ENCODE assay signal across 14 cellular contexts in genomic region chr2:143160732-143161707, GRCh38. TPM values are rescaled to one million over a fixed set of nuclear protein-coding genes. Genes with fewer than 3 reads are reported as not detected.
DNase-seq lines count a peak whose midpoint lies in the region; ATAC-seq and TF ChIP-seq lines count a peak whose summit lies in the region.
"Had no signal": no experiment of that assay in that cellular context is flagged by ENCODE, and none has a peak within 500 bp of the region (broad histone marks: within the 10 kb centered on the region; RNA-seq: fewer than 3 reads in every experiment).

No MANE protein-coding gene starts in this region.

- TF ChIP-seq CTCF in neutrophil (IDR thresholded peaks at IDR 0.05), result no peak
- no peak for TF ChIP-seq CTCF in GM13977 (IDR thresholded peaks at IDR 0.05; ENCODE audit: extremely low read depth, insufficient read depth, missing control alignments)

- H3K4me3 ChIP-seq in neutrophil (ENCODE audit: low read depth in 1 of 2, low read length in 1 of 2), result no peak overlapping the region
- H3K4me3 ChIP-seq: prostate gland, SK-N-MC had no signal

- H3K36me3 Mint-ChIP-seq in activated CD8-positive, alpha-beta memory T cell treated with anti-CD3 and anti-CD28 coated beads, Interleukin-2, amount 10 ng/mL, durations not matched to agents 7 days and 5 days, result peaks cover 45% of the 10 kb centered on the region
- peaks cover 73% of the 10 kb centered on the region for H3K36me3 Mint-ChIP-seq in activated T-helper 17 cell treated with anti-CD3 and anti-CD28 coated beads, Interleukin-2, amount 50 U/mL, for 72 hours (ENCODE audit: low read depth)

- H3K4me1 Mint-ChIP-seq in activated CD8-positive, alpha-beta memory T cell treated with anti-CD3 and anti-CD28 coated beads, Interleukin-2, amount 10 ng/mL, durations not matched to agents 7 days and 5 days, result peaks cover 51% of the 10 kb centered on the region
- H3K4me1 Mint-ChIP-seq in activated T-helper 17 cell treated with anti-CD3 and anti-CD28 coated beads, Interleukin-2, amount 50 U/mL, for 72 hours, result peaks cover 57% of the 10 kb centered on the region

- H3K27me3 Mint-ChIP-seq in activated CD8-positive, alpha-beta memory T cell treated with anti-CD3 and anti-CD28 coated beads, Interleukin-2, amount 10 ng/mL, durations not matched to agents 7 days and 5 days, result no peaks in the 10 kb centered on the region
- H3K27me3 Mint-ChIP-seq in activated T-helper 17 cell treated with anti-CD3 and anti-CD28 coated beads, Interleukin-2, amount 50 U/mL, for 72 hours, result no peaks in the 10 kb centered on the region

- H3K9me3 ChIP-seq in neutrophil, result no peaks in the 10 kb centered on the region
- H3K9me3 ChIP-seq: Caco-2, prostate gland had no signal

- CTCF ChIA-PET in activated CD8-positive, alpha-beta memory T cell treated with anti-CD3 and anti-CD28 coated beads, Interleukin-2, amount 10 ng/mL, durations not matched to agents 7 days and 5 days (lab: Charles Lee), result interaction anchor here (1.0 to 3.3 kb wide), 13 partner anchors 10 to 127 kb away, joined by 3 to 26 read pairs (median 5); no protein-coding TSS in a partner anchor

- H3K9me3 Mint-ChIP-seq in activated CD8-positive, alpha-beta memory T cell treated with anti-CD3 and anti-CD28 coated beads, Interleukin-2, amount 10 ng/mL, durations not matched to agents 7 days and 5 days (ENCODE audit: low read depth), result no peaks in the 10 kb centered on the region
- no peaks in the 10 kb centered on the region for H3K9me3 Mint-ChIP-seq in activated T-helper 17 cell treated with anti-CD3 and anti-CD28 coated beads, Interleukin-2, amount 50 U/mL, for 72 hours

- H3K27me3 ChIP-seq in neutrophil, result no peaks in the 10 kb centered on the region

- DNase-seq in activated CD8-positive, alpha-beta memory T cell treated with anti-CD3 and anti-CD28 coated beads, Interleukin-2, amount 10 ng/mL, durations not matched to agents 7 days and 5 days, result no peak
- no peak for DNase-seq in activated CD8-positive, alpha-beta memory T cell treated with anti-CD3 and anti-CD28 coated beads, Interleukin-2, amount 50 U/mL, for 48 hours
- DNase-seq in NCI-H1436 (lab: John Stamatoyannopoulos, UW) (peak; percentile 20), GM13977 (ENCODE audit: low spot score) (no peak), HCEC 1CT (no peak)
- DNase-seq: activated CD8-positive, alpha-beta memory T cell treated with anti-CD3 and anti-CD28 coated beads, Interleukin-2, amount 50 U/mL, for 4 hours; amniotic stem cell; Caco-2; cerebellar nuclear complex had no signal

- peak overlapping the region; percentile 8 for H3K27ac Mint-ChIP-seq in activated CD8-positive, alpha-beta memory T cell treated with anti-CD3 and anti-CD28 coated beads, Interleukin-2, amount 10 ng/mL, durations not matched to agents 7 days and 5 days
- H3K27ac Mint-ChIP-seq in activated T-helper 17 cell treated with anti-CD3 and anti-CD28 coated beads, Interleukin-2, amount 50 U/mL, for 72 hours, result peak overlapping the region; percentile 21

- in situ Hi-C loops in GM13977 (cut with MboI; ENCODE audit: low pct_unique_long_range_greater_than_20kb, low sequenced_read_pairs, unreplicated experiment), result no loop called here

- ATAC-seq in activated CD8-positive, alpha-beta memory T cell treated with anti-CD3 and anti-CD28 coated beads, Interleukin-2, amount 10 ng/mL, durations not matched to agents 7 days and 5 days, result no peak
- ATAC-seq in activated T-helper 17 cell treated with anti-CD3 and anti-CD28 coated beads, Interleukin-2, amount 50 U/mL, for 72 hours (replicated peaks), result no peak
- no peak for ATAC-seq in GM18909 (IDR thresholded peaks at IDR 0.05; ENCODE audit: poor library complexity, unreplicated experiment)

- no peaks in the 10 kb centered on the region for H3K36me3 ChIP-seq in neutrophil
- H3K36me3 ChIP-seq: prostate gland had no signal

- peaks cover 73 to 96% of the 10 kb centered on the region in 2 experiments for H3K4me1 ChIP-seq in neutrophil (ENCODE audit: control insufficient read depth in 1 of 2, insufficient read depth in 1 of 2, low read depth in 1 of 2, low read length in 1 of 2)
- H3K4me1 ChIP-seq: Caco-2, prostate gland had no signal

- H3K27ac ChIP-seq in neutrophil, result peak overlapping the region; percentile 92
- H3K27ac ChIP-seq: prostate gland, SK-N-MC had no signal

- H3K4me3 Mint-ChIP-seq in activated CD8-positive, alpha-beta memory T cell treated with anti-CD3 and anti-CD28 coated beads, Interleukin-2, amount 10 ng/mL, durations not matched to agents 7 days and 5 days, result no peak overlapping the region
- H3K4me3 Mint-ChIP-seq in activated T-helper 17 cell treated with anti-CD3 and anti-CD28 coated beads, Interleukin-2, amount 50 U/mL, for 72 hours, result peak overlapping the region; percentile 4

RNA-seq across cellular contexts. Expression of gene ARHGAP15, which starts 31.8 kb away (rescaled TPM):
- total RNA-seq in activated CD8-positive, alpha-beta memory T cell treated with anti-CD3 and anti-CD28 coated beads, Interleukin-2, amount 10 ng/mL, durations not matched to agents 7 days and 5 days, result 100 to 1,000 TPM; 101 to 152 TPM
- 10 to 100 TPM; 93.3 to 98.3 TPM for total RNA-seq in activated T-helper 17 cell treated with anti-CD3 and anti-CD28 coated beads, Interleukin-2, amount 50 U/mL, for 72 hours
- total RNA-seq: Caco-2 had no signal
